ENCODE assay signal across 8 cellular contexts in the genomic region with DNA sequence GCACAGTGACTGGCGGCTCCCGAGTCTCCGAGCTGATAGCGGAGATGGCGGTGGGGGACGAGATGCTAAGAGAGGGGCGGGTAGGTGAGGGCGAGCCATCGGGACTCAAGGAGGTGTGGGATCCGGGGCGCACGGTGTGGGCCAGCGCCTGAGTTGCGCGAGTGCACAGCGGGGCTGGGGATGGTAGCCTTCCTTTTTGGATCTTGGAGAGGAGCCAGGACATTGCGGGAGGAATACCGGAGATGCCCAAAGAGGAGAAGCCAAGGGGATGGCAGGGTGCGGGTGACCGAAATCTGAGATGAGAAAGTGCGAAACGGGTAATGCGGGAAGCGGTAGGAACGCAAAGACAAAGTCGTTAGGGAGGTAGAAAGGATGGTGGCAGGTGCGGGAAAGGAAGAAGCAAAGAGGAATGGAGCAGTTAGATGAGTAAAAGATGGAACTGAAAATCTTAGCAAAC. TPM values are rescaled to one million over a fixed set of nuclear protein-coding genes. Genes with fewer than 3 reads are reported as not detected.
A peak's percentile ranks its signal among the peaks of the same experiment; 100 is the strongest.
DNase-seq lines count a peak whose midpoint lies in the region; ATAC-seq, FAIRE-seq and TF ChIP-seq lines count a peak whose summit lies in the region.
"Had no signal": no experiment of that assay in that cellular context is flagged by ENCODE, and none has a peak within 500 bp of the region (broad histone marks: within the 10 kb centered on the region; RNA-seq: fewer than 3 reads in every experiment).

No MANE protein-coding gene starts in this region.

- H3K4me2 ChIP-seq in GM23338 = peak overlapping the region; percentile 90

- no peaks in the 10 kb centered on the region for H3K36me3 Mint-ChIP-seq in GM23338 (ENCODE audit: low read depth)
- peaks cover 3% of the 10 kb centered on the region for H3K36me3 Mint-ChIP-seq in activated naive CD8-positive, alpha-beta T cell treated with anti-CD3 and anti-CD28 coated beads, Interleukin-2, amount 50 U/mL, for 24 hours (ENCODE audit: low read depth)

- WGBS in iPS DF 6.9 (ENCODE audit: insufficient coverage, insufficient read length) = no CpG with 5 or more reads among the region's 27 CpGs

- H3K27ac Mint-ChIP-seq in GM23338 = no peak overlapping the region
- no peak overlapping the region for H3K27ac Mint-ChIP-seq in activated naive CD8-positive, alpha-beta T cell treated with anti-CD3 and anti-CD28 coated beads, Interleukin-2, amount 50 U/mL, for 24 hours

- no peaks in the 10 kb centered on the region for H3F3A ChIP-seq in GM23338 (replicated peaks; ENCODE audit: low read depth)

- peaks cover 50% of the 10 kb centered on the region for H3K27me3 ChIP-seq in GM23338 (ENCODE audit: insufficient read depth)
- H3K27me3 ChIP-seq in iPS DF 6.9 (ENCODE audit: control insufficient read depth, insufficient read depth, low read length) = peaks cover 28% of the 10 kb centered on the region; the same call in 1 of the 2 replicates

- H3K4me1 Mint-ChIP-seq in GM23338 = peaks cover 12% of the 10 kb centered on the region; the same call in 2 of the 3 replicates
- peaks cover 21% of the 10 kb centered on the region for H3K4me1 Mint-ChIP-seq in activated naive CD8-positive, alpha-beta T cell treated with anti-CD3 and anti-CD28 coated beads, Interleukin-2, amount 50 U/mL, for 24 hours

- no peaks in the 10 kb centered on the region for H3K9me2 ChIP-seq in GM23338 (ENCODE audit: insufficient read depth)

- ATAC-seq in GM23338 (peak; percentile 76), GM18873 (IDR thresholded peaks at IDR 0.05; ENCODE audit: low FRiP score, unreplicated experiment) (no peak)
- ATAC-seq in activated naive CD8-positive, alpha-beta T cell treated with anti-CD3 and anti-CD28 coated beads, Interleukin-2, amount 50 U/mL, for 24 hours = peak; percentile 16

- FAIRE-seq in RCC 7860 (lab: Jason Lieb, UNC) = no peak

- H3K9me3 ChIP-seq in iPS DF 6.9 (ENCODE audit: control insufficient read depth, insufficient read depth, low read length) = no peaks in the 10 kb centered on the region

- no peak for TF ChIP-seq CTCF in GM23338 (conservative IDR thresholded peaks at IDR 0.05; ENCODE audit: low read depth in 2 of 2)

- DNase-seq in GM23338 (ENCODE audit: low spot score) = peak; percentile 56
- DNase-seq in activated naive CD8-positive, alpha-beta T cell treated with anti-CD3 and anti-CD28 coated beads, Interleukin-2, amount 50 U/mL, for 24 hours = no peak
- no peak for DNase-seq in iPS DF 6.9 (ENCODE audit: low read depth, low spot score)
- DNase-seq in MV-4-11 (lab: John Stamatoyannopoulos, UW) = no peak
- DNase-seq in RCC 7860 (ENCODE audit: low spot score) = no peak

- H3K4me1 ChIP-seq in GM23338 (ENCODE audit: insufficient read depth) (peaks cover 7% of the 10 kb centered on the region; the same call in 1 of the 2 replicates), iPS DF 6.9 (ENCODE audit: control insufficient read depth, insufficient read depth, low read length) (peaks cover 3% of the 10 kb centered on the region; the same call in 1 of the 2 replicates)

- H3K4me3 Mint-ChIP-seq in GM23338 = peak overlapping the region; percentile 78
- peak overlapping the region; percentile 44 for H3K4me3 Mint-ChIP-seq in activated naive CD8-positive, alpha-beta T cell treated with anti-CD3 and anti-CD28 coated beads, Interleukin-2, amount 50 U/mL, for 24 hours

- no peaks in the 10 kb centered on the region for H3K79me2 ChIP-seq in GM23338 (replicated peaks; ENCODE audit: insufficient read depth)

- H3K9me3 Mint-ChIP-seq in GM23338 = peaks cover 4% of the 10 kb centered on the region; the same call in 1 of the 3 replicates
- H3K9me3 Mint-ChIP-seq in activated naive CD8-positive, alpha-beta T cell treated with anti-CD3 and anti-CD28 coated beads, Interleukin-2, amount 50 U/mL, for 24 hours = no peaks in the 10 kb centered on the region

- H3K27me3 Mint-ChIP-seq in GM23338 (ENCODE audit: insufficient read depth, low read depth, poor library complexity) = peaks cover 38% of the 10 kb centered on the region
- H3K27me3 Mint-ChIP-seq in activated naive CD8-positive, alpha-beta T cell treated with anti-CD3 and anti-CD28 coated beads, Interleukin-2, amount 50 U/mL, for 24 hours = peaks cover 46% of the 10 kb centered on the region

- H3K27ac ChIP-seq in GM23338 (ENCODE audit: low read depth) (no peak overlapping the region), iPS DF 6.9 (ENCODE audit: low read length) (no peak overlapping the region), skin epidermis (no peak overlapping the region)

- H3K36me3 ChIP-seq in GM23338 (ENCODE audit: insufficient read depth) (no peaks in the 10 kb centered on the region), iPS DF 6.9 (ENCODE audit: control insufficient read depth, insufficient read depth, low read length) (no peaks in the 10 kb centered on the region)

- H3K4me3 ChIP-seq in GM23338 = peak overlapping the region; percentile 66
- peak overlapping the region; percentile 27; the same call in 1 of the 2 replicates for H3K4me3 ChIP-seq in iPS DF 6.9 (ENCODE audit: low read length)
- H3K4me3 ChIP-seq in skin epidermis = peak overlapping the region; percentile 17 to 42 (median 33)

- peak overlapping the region; percentile 97 for H2AFZ ChIP-seq in GM23338

- no peaks in the 10 kb centered on the region; the same call in 1 of the 2 replicates for H4K20me1 ChIP-seq in GM23338 (replicated peaks; ENCODE audit: insufficient read depth)

TF ChIP-seq in GM23338, 12 proteins besides CTCF, POLR2A, EP300 and RAD21:
- no peak for TF ChIP-seq POLR2AphosphoS5 (IDR thresholded peaks at IDR 0.05; ENCODE audit: low read depth)
- peak; percentile 70 for TF ChIP-seq EZH2 (IDR thresholded peaks at IDR 0.05; ENCODE audit: low read depth, unreplicated experiment)

RNA-seq across cellular contexts. Expression of gene FAM184B, which starts 0.4 kb away (rescaled TPM):
- total RNA-seq in GM23338 (2014; rRNA removed; shearing (Covaris generic)) = 0.31 and 0.49 TPM in 2 replicates
- polyA plus RNA-seq in GM23338 (2016; fragmentation: Nextera tagmentation; extraction: Ambion mirVana) = 0.11 and 0.19 TPM in 2 replicates
- total RNA-seq: mucosa of gallbladder had no signal

RNA-seq across cellular contexts. Expression of gene DCAF16, which starts 28.7 kb away (rescaled TPM):
- total RNA-seq in GM23338 (2014; rRNA removed; shearing (Covaris generic)) = 42.8 and 46.3 TPM in 2 replicates
- polyA plus RNA-seq in GM23338 (2016; fragmentation: Nextera tagmentation; extraction: Ambion mirVana) = 26.5 and 28.7 TPM in 2 replicates

RNA-seq across cellular contexts. Expression of gene NCAPG, which starts 28.9 kb away (rescaled TPM):
- total RNA-seq in GM23338 (2014; rRNA removed; shearing (Covaris generic)) = 40.9 and 45.8 TPM in 2 replicates
- polyA plus RNA-seq in GM23338 (2016; fragmentation: Nextera tagmentation; extraction: Ambion mirVana) = 18.7 and 24.4 TPM in 2 replicates
